16 cellular contexts compared by ENCODE assay signal in the genomic region with DNA sequence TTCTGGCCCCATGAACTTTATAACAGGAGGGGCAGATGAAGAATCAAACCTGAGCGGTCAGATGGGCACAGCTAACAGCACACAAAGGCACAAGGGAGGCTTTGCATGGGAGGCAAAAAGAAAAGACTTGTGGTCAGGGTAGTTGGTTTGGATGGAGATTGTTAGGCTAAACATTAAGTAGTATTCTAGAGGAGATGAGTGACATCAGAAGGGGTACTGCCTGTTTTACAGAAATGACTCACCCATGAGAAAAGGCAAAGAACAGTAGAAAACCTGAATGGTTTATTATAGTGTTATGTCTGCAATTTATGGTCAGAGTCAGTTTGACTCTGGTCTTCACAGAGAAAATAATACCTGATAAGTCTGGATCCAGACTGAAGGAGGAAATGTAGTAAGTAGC.
DNase-seq lines count a peak whose midpoint lies in the region; ATAC-seq lines count a peak whose summit lies in the region.
"Had no signal": no experiment of that assay in that cellular context is flagged by ENCODE, and none has a peak within 500 bp of the region (broad histone marks: within the 10 kb centered on the region; RNA-seq: fewer than 3 reads in every experiment).

No MANE protein-coding gene starts in this region.

- peak; percentile 42 for ATAC-seq in GM18867 (IDR thresholded peaks at IDR 0.05; ENCODE audit: unreplicated experiment)
- ATAC-seq in HG03175 (IDR thresholded peaks at IDR 0.05; ENCODE audit: unreplicated experiment), result peak; percentile 76
- no peak for ATAC-seq in HG02798 (IDR thresholded peaks at IDR 0.05; ENCODE audit: poor library complexity, unreplicated experiment)
- ATAC-seq in HG03378 (IDR thresholded peaks at IDR 0.05; ENCODE audit: unreplicated experiment), result no peak

- DNase-seq in H4 (ENCODE audit: low spot score) (peak; percentile 28), astrocyte of the hippocampus (ENCODE audit: low read depth, low spot score) (peak; percentile 4), medulla oblongata (ENCODE audit: extremely low spot score) (no peak)
- DNase-seq in stimulated activated CD4-positive, alpha-beta T cell treated with anti-CD3 and anti-CD28 coated beads, Interleukin-1b, Interleukin-23, amount 100 ng/mL, for 48 hours, result no peak
- DNase-seq: CD4-positive, alpha-beta memory T cell; KG1; NCI-H1092 treated with DMSO at 0.1 percent for 48 hours; NCI-H1694; NCI-H774; Peyer's patch; SHP77; T-helper 2 cell had no signal

Comparison
In these comparisons a context has a peak if more than half of its experiments do, and no peak if none do; other contexts are left out.
1. ATAC-seq: peak in GM18867 (single experiment) and HG03175 (single experiment); none in HG02798 (single experiment) and HG03378 (single experiment).
2. DNase-seq: peak in H4 (single experiment) and astrocyte of the hippocampus (single experiment); none in stimulated activated CD4-positive, alpha-beta T cell treated with anti-CD3 and anti-CD28 coated beads, Interleukin-1b, Interleukin-23, amount 100 ng/mL, for 48 hours (single experiment) and medulla oblongata (single experiment).